ENCODE assay signal across 32 cellular contexts in genomic region chr18:13320891-13321425, GRCh38.
"Had no signal": no experiment of that assay in that cellular context is flagged by ENCODE, and none has a peak within 500 bp of the region (broad histone marks: within the 10 kb centered on the region; RNA-seq: fewer than 3 reads in every experiment).

No MANE protein-coding gene starts in this region.

- H3K36me3 Mint-ChIP-seq: immature natural killer cell had no signal

- H3K36me3 ChIP-seq: breast epithelium, pancreas, prostate gland, sigmoid colon, uterus had no signal

- DNase-seq: activated CD4-positive, alpha-beta memory T cell treated with anti-CD3 and anti-CD28 coated beads, Interleukin-2, amount 10 ng/mL, durations not matched to agents 7 days and 5 days; activated CD4-positive, alpha-beta T cell treated with anti-CD3 and anti-CD28 coated beads for 1 hour; activated CD4-positive, alpha-beta T cell treated with anti-CD3 and anti-CD28 coated beads, Interleukin-2, amount 10 ng/mL, durations not matched to agents 7 days and 5 days; activated CD8-positive, alpha-beta memory T cell treated with anti-CD3 and anti-CD28 coated beads, Interleukin-2, amount 50 U/mL, for 48 hours; activated gamma-delta T cell; activated naive CD4-positive, alpha-beta T cell treated with anti-CD3 and anti-CD28 coated beads, Interleukin-2, amount 10 ng/mL, durations not matched to agents 7 days and 5 days; activated T-cell treated with anti-CD3 and anti-CD28 coated beads, Interleukin-2, amount 50 U/mL, for 24 hours; amniotic stem cell; dermis blood vessel endothelial cell; effector CD8-positive, alpha-beta T cell; erythroblast; head of caudate nucleus; hippocampal formation; immature natural killer cell; kidney; left colon; mammary epithelial cell; naive B cell; nephron progenitor cell; nucleus accumbens; pancreas; retina; sigmoid colon; stimulated activated naive CD4-positive, alpha-beta T cell treated with Interleukin-2 at 50 U/mL for 16 hours; T-helper 17 cell; T1000; trophoblast cell; uterus had no signal

- H3K4me1 Mint-ChIP-seq: activated CD4-positive, alpha-beta memory T cell treated with anti-CD3 and anti-CD28 coated beads, Interleukin-2, amount 10 ng/mL, durations not matched to agents 7 days and 5 days; central memory CD8-positive, alpha-beta T cell; immature natural killer cell; naive B cell had no signal

- H3K4me1 ChIP-seq: breast epithelium, pancreas, prostate gland had no signal

- H3K27ac ChIP-seq: breast epithelium, pancreas, prostate gland had no signal

- H3K4me3 ChIP-seq: breast epithelium, pancreas, prostate gland, sigmoid colon, uterus had no signal

- H3K27ac Mint-ChIP-seq: activated CD4-positive, alpha-beta memory T cell treated with anti-CD3 and anti-CD28 coated beads, Interleukin-2, amount 10 ng/mL, durations not matched to agents 7 days and 5 days; activated CD4-positive, alpha-beta T cell treated with anti-CD3 and anti-CD28 coated beads, Interleukin-2, amount 10 ng/mL, durations not matched to agents 7 days and 5 days; activated naive CD4-positive, alpha-beta T cell treated with anti-CD3 and anti-CD28 coated beads, Interleukin-2, amount 10 ng/mL, durations not matched to agents 7 days and 5 days; activated T-cell treated with anti-CD3 and anti-CD28 coated beads, Interleukin-2, amount 50 U/mL, for 24 hours; immature natural killer cell; mesothelial cell of epicardium; naive B cell; nephron progenitor cell; T-helper 17 cell had no signal

- H3K9me3 ChIP-seq: pancreas, prostate gland, sigmoid colon had no signal

- H3K27me3 ChIP-seq: breast epithelium, pancreas, sigmoid colon, uterus had no signal

- H3K4me3 Mint-ChIP-seq: activated CD4-positive, alpha-beta memory T cell treated with anti-CD3 and anti-CD28 coated beads, Interleukin-2, amount 10 ng/mL, durations not matched to agents 7 days and 5 days; activated CD4-positive, alpha-beta T cell treated with anti-CD3 and anti-CD28 coated beads, Interleukin-2, amount 10 ng/mL, durations not matched to agents 7 days and 5 days; activated naive CD4-positive, alpha-beta T cell treated with anti-CD3 and anti-CD28 coated beads, Interleukin-2, amount 10 ng/mL, durations not matched to agents 7 days and 5 days; activated T-cell treated with anti-CD3 and anti-CD28 coated beads, Interleukin-2, amount 50 U/mL, for 24 hours; central memory CD8-positive, alpha-beta T cell; immature natural killer cell; mesothelial cell of epicardium; naive B cell; nephron progenitor cell; T-helper 17 cell had no signal

- H3K27me3 Mint-ChIP-seq: activated CD4-positive, alpha-beta memory T cell treated with anti-CD3 and anti-CD28 coated beads, Interleukin-2, amount 10 ng/mL, durations not matched to agents 7 days and 5 days; activated CD4-positive, alpha-beta T cell treated with anti-CD3 and anti-CD28 coated beads, Interleukin-2, amount 10 ng/mL, durations not matched to agents 7 days and 5 days; activated naive CD4-positive, alpha-beta T cell treated with anti-CD3 and anti-CD28 coated beads, Interleukin-2, amount 10 ng/mL, durations not matched to agents 7 days and 5 days; activated T-cell treated with anti-CD3 and anti-CD28 coated beads, Interleukin-2, amount 50 U/mL, for 24 hours; central memory CD8-positive, alpha-beta T cell; naive B cell; T-helper 17 cell had no signal

- ATAC-seq: left colon, pancreas, T-helper 17 cell had no signal

- FAIRE-seq: kidney, pancreas had no signal
